In the genomic region with DNA sequence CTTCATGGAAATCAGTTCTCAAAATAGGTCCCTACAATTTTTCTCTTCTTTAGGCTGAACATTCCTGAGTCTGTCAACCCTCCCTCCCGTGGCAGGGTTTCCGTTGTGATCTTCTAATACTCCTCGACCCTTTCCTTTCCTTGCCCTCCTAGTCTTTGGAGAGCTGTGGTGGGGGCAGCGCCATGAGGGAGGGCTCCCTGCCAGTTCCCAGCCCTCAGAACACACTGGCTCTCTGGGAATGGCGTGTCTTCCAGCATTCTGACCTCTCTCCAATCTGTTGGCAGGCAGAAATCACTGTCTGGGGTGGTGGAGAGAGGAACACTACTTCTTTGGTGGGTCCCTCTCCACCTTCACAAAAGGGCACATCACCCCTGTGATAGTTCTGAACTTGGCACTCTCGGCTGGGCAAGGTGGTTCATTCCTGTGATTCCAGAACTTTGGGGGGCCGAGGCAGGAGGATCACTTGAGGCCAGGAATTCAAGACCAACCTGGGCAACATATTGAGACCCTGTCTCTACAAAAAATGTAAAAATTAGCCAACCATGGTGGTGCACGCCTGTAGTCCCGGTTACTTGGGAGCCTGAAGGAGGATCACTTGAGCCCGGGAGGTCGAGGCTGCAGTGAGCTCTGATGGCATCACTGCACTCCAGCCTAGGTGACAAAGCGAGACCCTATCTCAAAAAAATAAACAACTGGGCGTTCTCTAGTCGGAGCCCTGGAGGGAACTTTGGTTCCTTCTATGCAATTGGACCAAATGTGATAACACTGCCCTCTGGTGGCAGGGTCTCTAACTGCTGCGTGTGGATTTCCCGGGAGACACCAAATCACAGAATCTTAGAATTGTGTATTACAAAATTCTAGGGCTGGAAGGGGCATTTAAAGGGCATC, we compare ENCODE assay signal across 8 cellular contexts. TPM values are rescaled to one million over a fixed set of nuclear protein-coding genes. Genes with fewer than 3 reads are reported as not detected.
DNase-seq lines count a peak whose midpoint lies in the region; ATAC-seq and TF ChIP-seq lines count a peak whose summit lies in the region.

No MANE protein-coding gene starts in this region.

- intact Hi-C loops in Right ventricle myocardium superior (cut with DNase I): loop anchor here (2.0 to 5.0 kb wide), 2 partner anchors 165 to 272 kb away; no protein-coding TSS in a partner anchor

- ATAC-seq in activated naive CD4-positive, alpha-beta T cell treated with anti-CD3 and anti-CD28 coated beads, Interleukin-2, amount 50 U/mL, for 72 hours: peak; percentile 46 to 56
- ATAC-seq in Right ventricle myocardium superior (ENCODE audit: poor library complexity) (peak; percentile 83), GM21515 (IDR thresholded peaks at IDR 0.05; ENCODE audit: unreplicated experiment) (no peak), GM21825 (IDR thresholded peaks at IDR 0.05; ENCODE audit: unreplicated experiment) (no peak)

- TF ChIP-seq CTCF in LNCAP (IDR thresholded peaks at IDR 0.05): peak; percentile 90

- no peaks in the 10 kb centered on the region for H3K9me3 Mint-ChIP-seq in activated naive CD4-positive, alpha-beta T cell treated with anti-CD3 and anti-CD28 coated beads, Interleukin-2, amount 50 U/mL, for 72 hours

- no peaks in the 10 kb centered on the region for H3K36me3 Mint-ChIP-seq in activated naive CD4-positive, alpha-beta T cell treated with anti-CD3 and anti-CD28 coated beads, Interleukin-2, amount 50 U/mL, for 72 hours

- no peak overlapping the region for H3K27ac Mint-ChIP-seq in activated naive CD4-positive, alpha-beta T cell treated with anti-CD3 and anti-CD28 coated beads, Interleukin-2, amount 50 U/mL, for 72 hours

- DNase-seq in ELF-1 (ENCODE audit: low read depth, low spot score) (peak; percentile 81), SKM-1 treated with dmso at 0.1 percent for 144 hours (lab: John Stamatoyannopoulos, UW; ENCODE audit: unreplicated experiment) (peak; percentile 46), Right ventricle myocardium superior (peak; percentile 72), putamen (ENCODE audit: low spot score) (peak; percentile 42)
- peak in 1 of 2 donors; percentile 79 for DNase-seq in activated naive CD4-positive, alpha-beta T cell treated with anti-CD3 and anti-CD28 coated beads, Interleukin-2, amount 50 U/mL, for 72 hours (ENCODE audit: low spot score in 2 of 2)

RNA-seq across cellular contexts. Expression of a gene that starts 13.1 kb away (rescaled TPM):
- total RNA-seq in activated naive CD4-positive, alpha-beta T cell treated with anti-CD3 and anti-CD28 coated beads, Interleukin-2, amount 50 U/mL, for 72 hours: 10 to 100 TPM; 43.5 to 57.2 TPM
- total RNA-seq in Right ventricle myocardium superior: 133 TPM

RNA-seq across cellular contexts. Expression of a gene that starts 39.9 kb away (rescaled TPM):
- under 1 TPM in 1 of 2 donors, not detected in 1; 0.11 TPM for total RNA-seq in activated naive CD4-positive, alpha-beta T cell treated with anti-CD3 and anti-CD28 coated beads, Interleukin-2, amount 50 U/mL, for 72 hours
- total RNA-seq in Right ventricle myocardium superior: not detected

Comparison
In these comparisons a context has a peak if more than half of its experiments do, and no peak if none do; other contexts are left out.
1. ATAC-seq: peak in activated naive CD4-positive, alpha-beta T cell treated with anti-CD3 and anti-CD28 coated beads, Interleukin-2, amount 50 U/mL, for 72 hours (2 of 2) and Right ventricle myocardium superior (single experiment); none in GM21515 (single experiment) and GM21825 (single experiment).